8 cellular contexts compared by ENCODE assay signal in genomic region chr15:98548172-98548971, GRCh38.
DNase-seq lines count a peak whose midpoint lies in the region; ATAC-seq and TF ChIP-seq lines count a peak whose summit lies in the region.

No MANE protein-coding gene starts in this region.

- H3K27me3 ChIP-seq in thoracic aorta (replicated peaks; ENCODE audit: insufficient read depth) = no peaks in the 10 kb centered on the region

- H3K27me3 Mint-ChIP-seq in activated naive CD8-positive, alpha-beta T cell = peaks cover 21% of the 10 kb centered on the region

- no peaks in the 10 kb centered on the region for H3K9me3 ChIP-seq in thoracic aorta

- H3K27ac Mint-ChIP-seq in activated naive CD8-positive, alpha-beta T cell = peak overlapping the region; percentile 87

- H3K4me3 ChIP-seq in thoracic aorta = peak overlapping the region; percentile 73

- peak overlapping the region; percentile 85 for H3K4me3 Mint-ChIP-seq in activated naive CD8-positive, alpha-beta T cell

- DNase-seq in COLO829 (ENCODE audit: low spot score) (peak; percentile 76), NCI-H524 treated with DMSO at 0.1 percent for 48 hours (lab: John Stamatoyannopoulos, UW) (peak; percentile 53), Right ventricle myocardium inferior (ENCODE audit: missing footprints) (peak; percentile 90), nucleus accumbens (lab: John Stamatoyannopoulos, UW) (peak in 50 of 56 donors; percentile 12 to 85 (median 50)), thoracic aorta (ENCODE audit: low spot score) (peak; percentile 67), NCI-H2029 (lab: John Stamatoyannopoulos, UW) (no peak)

- H3K4me1 ChIP-seq in thoracic aorta (ENCODE audit: control insufficient read depth in 1 of 2, low read depth in 2 of 2) = peaks cover 0 to 17% of the 10 kb centered on the region in 2 donors

- no peaks in the 10 kb centered on the region for H3K9me3 Mint-ChIP-seq in activated naive CD8-positive, alpha-beta T cell (ENCODE audit: low read depth)

- intact Hi-C loops in Right ventricle myocardium inferior (cut with DNase I) = no loop called here

- no peaks in the 10 kb centered on the region for H3K36me3 ChIP-seq in thoracic aorta

- H3K4me1 Mint-ChIP-seq in activated naive CD8-positive, alpha-beta T cell (ENCODE audit: low read depth) = peaks cover 18% of the 10 kb centered on the region

- ATAC-seq in Right ventricle myocardium inferior (peak; percentile 92), thoracic aorta (ENCODE audit: insufficient number of reproducible peaks, low FRiP score, low read depth) (peak; percentile 69), GM19324 (IDR thresholded peaks at IDR 0.05; ENCODE audit: low FRiP score, unreplicated experiment) (no peak)

- peak; percentile 19 for TF ChIP-seq CTCF in thoracic aorta (IDR thresholded peaks at IDR 0.05)

- no peaks in the 10 kb centered on the region for H3K36me3 Mint-ChIP-seq in activated naive CD8-positive, alpha-beta T cell

- peak overlapping the region; percentile 71 to 79 for H3K27ac ChIP-seq in thoracic aorta
